In the genomic region with DNA sequence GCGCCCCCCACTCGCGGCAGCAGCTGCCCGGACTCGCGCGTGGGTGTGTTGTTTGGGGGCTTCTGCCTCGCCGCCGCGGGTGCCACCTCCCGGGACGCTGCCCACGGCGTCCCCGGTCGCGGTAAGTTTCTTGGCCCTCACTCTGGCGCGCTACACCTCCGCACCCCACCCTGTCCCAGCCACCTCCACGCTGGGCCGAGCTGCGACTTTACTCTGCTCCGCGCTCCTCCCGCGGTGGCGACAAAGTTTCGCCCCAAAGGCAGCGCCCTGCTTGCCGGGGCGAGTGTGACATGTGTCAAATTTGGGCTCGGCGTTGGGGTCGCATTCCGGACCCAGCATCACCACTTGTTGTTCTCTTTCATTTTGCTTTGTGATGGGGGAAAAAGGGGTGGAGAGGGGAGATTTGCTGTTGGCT, we compare ENCODE assay signal across 8 cellular contexts.
DNase-seq lines count a peak whose midpoint lies in the region; ATAC-seq, FAIRE-seq and TF ChIP-seq lines count a peak whose summit lies in the region.

No MANE protein-coding gene starts in this region.

- DNase-seq in COR-L47 (lab: John Stamatoyannopoulos, UW) (peak; percentile 36), HK-2 (ENCODE audit: unreplicated experiment) (peak; percentile 35), body of pancreas (peak; percentile 36 to 60 (median 52)), kidney (peak; percentile 79), stomach (peak; percentile 28), NCI-H2227 treated with DMSO at 0.1 percent for 48 hours (lab: John Stamatoyannopoulos, UW) (no peak), UCSD-AML1 (lab: John Stamatoyannopoulos, UW; ENCODE audit: unreplicated experiment) (no peak), NAMALWA (ENCODE audit: low spot score) (no peak)

- 0 to 4% methylated on average over 11 to 32 of the region's 37 CpGs for WGBS in body of pancreas, 2 donors
- 0 to 3% (median 1%) methylated on average over 9 to 36 of the region's 37 CpGs for WGBS in stomach, 5 donors

- H3K27ac ChIP-seq in body of pancreas (peak overlapping the region; percentile 96 to 97 (median 96)), kidney (ENCODE audit: low read depth in 2 of 2, low read length in 2 of 2) (peak overlapping the region; percentile 65 to 75), stomach (peak overlapping the region; percentile 84 to 93 (median 88))

- no peaks in the 10 kb centered on the region for H3K36me3 ChIP-seq in body of pancreas (replicated peaks in 1 of 2; ENCODE audit: insufficient read depth in 1 of 2, low read depth in 2 of 2)
- no peaks in the 10 kb centered on the region for H3K36me3 ChIP-seq in kidney (ENCODE audit: control insufficient read depth in 1 of 2, insufficient read depth in 2 of 2, low read length in 2 of 2)
- H3K36me3 ChIP-seq in stomach: no peaks in the 10 kb centered on the region

- H3K4me3 ChIP-seq in body of pancreas (peak overlapping the region; percentile 23 to 53), kidney (ENCODE audit: low read length in 2 of 2) (peak overlapping the region; percentile 69 to 79), stomach (peak overlapping the region; percentile 67 to 87 (median 76))

- TF ChIP-seq CTCF in body of pancreas (IDR thresholded peaks at IDR 0.05): peak in 1 of 7 experiments; percentile 6
- no peak for TF ChIP-seq CTCF in kidney (IDR thresholded peaks at IDR 0.05; ENCODE audit: borderline replicate concordance, extremely low read depth, insufficient read depth)
- TF ChIP-seq CTCF in stomach (IDR thresholded peaks at IDR 0.05): no peak

- no peak for TF ChIP-seq EP300 in stomach (IDR thresholded peaks at IDR 0.05)

- intact Hi-C loops in body of pancreas (cut with DNase I) (no loop called here), kidney (cut with DNase I) (no loop called here), stomach (cut with DNase I; ENCODE audit: low total_unique reads) (no loop called here)

- no peak overlapping the region for H3K9ac ChIP-seq in kidney (ENCODE audit: low read length in 2 of 2)

- peak; percentile 7 for ATAC-seq in body of pancreas

- H3K27me3 ChIP-seq in body of pancreas (no peaks in the 10 kb centered on the region), stomach (peaks cover 0 to 66% (median 64%) of the 10 kb centered on the region in 3 donors)

- no peak for TF ChIP-seq POLR2A in body of pancreas (IDR thresholded peaks at IDR 0.05)
- TF ChIP-seq POLR2A in stomach (IDR thresholded peaks at IDR 0.05): no peak

- H3K4me1 ChIP-seq in body of pancreas: peaks cover 43% of the 10 kb centered on the region
- H3K4me1 ChIP-seq in kidney (ENCODE audit: control insufficient read depth in 1 of 2, insufficient read depth in 1 of 2, low read depth in 1 of 2, low read length in 2 of 2): peaks cover 5 to 12% of the 10 kb centered on the region in 2 donors
- peaks cover 21 to 86% (median 60%) of the 10 kb centered on the region in 4 donors for H3K4me1 ChIP-seq in stomach

- no peaks in the 10 kb centered on the region for H3K9me3 ChIP-seq in body of pancreas
- no peaks in the 10 kb centered on the region for H3K9me3 ChIP-seq in kidney (ENCODE audit: control insufficient read depth in 1 of 2, low read length in 2 of 2)
- peaks cover 0 to 4% (median 0%) of the 10 kb centered on the region in 4 donors for H3K9me3 ChIP-seq in stomach

- FAIRE-seq in kidney (lab: Jason Lieb, UNC): no peak

Comparison
In these comparisons a context has a peak if more than half of its experiments do, and no peak if none do; other contexts are left out.
1. DNase-seq: peak in COR-L47 (single experiment), HK-2 (single experiment), body of pancreas (4 of 4), kidney (single experiment) and stomach (single experiment); none in NCI-H2227 treated with DMSO at 0.1 percent for 48 hours (single experiment), UCSD-AML1 (single experiment) and NAMALWA (single experiment).
2. Peak in every context shown above with its lines, with median percentiles within 50 percentile points of each other: H3K27ac ChIP-seq and H3K4me3 ChIP-seq.